17 cellular contexts compared by ENCODE assay signal in the genomic region with DNA sequence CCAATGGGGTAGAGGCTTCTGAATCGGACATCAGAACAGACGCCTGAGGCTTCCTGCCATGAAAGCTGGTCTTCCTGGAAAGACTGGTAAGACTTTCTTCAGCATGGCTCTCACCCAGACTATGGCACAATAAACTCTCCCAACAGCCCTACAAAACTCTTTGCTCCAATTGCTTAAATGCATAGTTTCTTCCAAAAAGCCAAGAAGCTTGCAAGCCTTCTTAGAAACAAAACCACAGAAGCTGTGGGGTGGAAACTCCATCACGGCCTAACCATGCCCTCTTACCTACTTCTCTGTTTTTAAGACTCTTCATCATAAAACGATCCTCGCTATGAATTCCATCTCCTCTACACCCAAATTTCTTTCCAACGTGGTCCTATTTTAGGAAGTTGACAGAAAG. TPM values are rescaled to one million over a fixed set of nuclear protein-coding genes. Genes with fewer than 3 reads are reported as not detected.
DNase-seq lines count a peak whose midpoint lies in the region; TF ChIP-seq lines count a peak whose summit lies in the region.
"Had no signal": no experiment of that assay in that cellular context is flagged by ENCODE, and none has a peak within 500 bp of the region (broad histone marks: within the 10 kb centered on the region; RNA-seq: fewer than 3 reads in every experiment).

No MANE protein-coding gene starts in this region.

- no peaks in the 10 kb centered on the region for H3K4me1 ChIP-seq in breast epithelium
- peaks cover 39 to 56% of the 10 kb centered on the region in 2 donors for H3K4me1 ChIP-seq in thyroid gland
- H3K4me1 ChIP-seq in SK-N-SH (ENCODE audit: control insufficient read depth in 1 of 2, insufficient read depth in 2 of 2, low read depth in 1 of 2, low read length in 1 of 2) = peaks cover 0 to 4% of the 10 kb centered on the region in 2 experiments; a peak in 2 of 4 replicates
- H3K4me1 ChIP-seq: gastrocnemius medialis had no signal

- DNase-seq in MCF 10A (ENCODE audit: unreplicated experiment) (no peak), breast epithelium (ENCODE audit: low spot score in 2 of 2) (no peak), OCI-M1 (lab: John Stamatoyannopoulos, UW) (peak; percentile 11), fibroblast of gingiva (ENCODE audit: low read depth) (peak; percentile 80), thyroid gland (no peak), SK-N-SH (no peak), NCI-H69 (lab: John Stamatoyannopoulos, UW) (no peak)
- DNase-seq in stimulated activated CD4-positive, alpha-beta T cell treated with anti-CD3 and anti-CD28 coated beads, Interleukin-4, amount 100 ng/mL, for 4 hours = no peak
- DNase-seq: activated CD4-positive, alpha-beta T cell treated with anti-CD3 and anti-CD28 coated beads for 4 hours; activated T-cell treated with anti-CD3 and anti-CD28 coated beads, Interleukin-2, amount 50 U/mL, for 48 hours; Calu3; gastrocnemius medialis; SHP77; T1000 had no signal

- BruUV-seq in MCF 10A (replicated peaks; lab: Mats Ljungman, UMichigan) = no TSS peak

- POLR2A ChIA-PET in MCF 10A (lab: Yijun Ruan, JAX) (interaction anchor here (0.8 to 1.7 kb wide), 5 partner anchors 10 to 31 kb away, joined by 3 to 7 read pairs (median 4); no protein-coding TSS in a partner anchor), SK-N-SH (lab: Yijun Ruan, JAX) (no interaction called here)

- H3K27me3 Mint-ChIP-seq in MCF 10A (ENCODE audit: insufficient read depth, unreplicated experiment) = no peaks in the 10 kb centered on the region

- H3K9me3 Mint-ChIP-seq in MCF 10A (ENCODE audit: unreplicated experiment) = no peaks in the 10 kb centered on the region

- H2AFZ ChIP-seq in SK-N-SH (ENCODE audit: low read depth) = no peak overlapping the region

- H3K27me3 ChIP-seq in breast epithelium (no peaks in the 10 kb centered on the region), thyroid gland (no peaks in the 10 kb centered on the region), SK-N-SH (ENCODE audit: insufficient read depth) (no peaks in the 10 kb centered on the region)
- H3K27me3 ChIP-seq: gastrocnemius medialis had no signal

- no peaks in the 10 kb centered on the region for H3F3A ChIP-seq in SK-N-SH (replicated peaks; ENCODE audit: insufficient read depth)

- H3K9me2 ChIP-seq in SK-N-SH = no peaks in the 10 kb centered on the region

- H3K4me1 Mint-ChIP-seq in MCF 10A (ENCODE audit: insufficient read depth, unreplicated experiment) = peaks cover 14% of the 10 kb centered on the region

- TF ChIP-seq EP300 in SK-N-SH (IDR thresholded peaks at IDR 0.05; ENCODE audit: borderline replicate concordance in 1 of 2, low read depth in 1 of 2, low read length in 1 of 2) = no peak

- H4K20me1 ChIP-seq in SK-N-SH (ENCODE audit: insufficient read depth) = no peaks in the 10 kb centered on the region

- H3K4me3 Mint-ChIP-seq in MCF 10A (ENCODE audit: unreplicated experiment) = no peak overlapping the region

- H3K79me2 ChIP-seq in SK-N-SH (ENCODE audit: insufficient read depth) = no peaks in the 10 kb centered on the region

- 74 to 80% methylated on average over 6 of the region's 6 CpGs for WGBS in thyroid gland, 2 donors
- WGBS in SK-N-SH (ENCODE audit: low lambda C conversion rate) = 76% methylated on average over 6 of the region's 6 CpGs

- peak overlapping the region; percentile 63 for H3K27ac Mint-ChIP-seq in MCF 10A (ENCODE audit: low read depth, unreplicated experiment)
- H3K27ac Mint-ChIP-seq: progenitor cell of endocrine pancreas had no signal

- no peak for TF ChIP-seq POLR2A in breast epithelium (IDR thresholded peaks at IDR 0.05)
- TF ChIP-seq POLR2A in thyroid gland (IDR thresholded peaks at IDR 0.05) = no peak

- CTCF ChIA-PET in MCF 10A (lab: Yijun Ruan, JAX) (interaction anchor here (0.6 to 2.0 kb wide), 7 partner anchors 9 to 151 kb away, joined by 3 to 10 read pairs (median 4); a partner anchor contains a TSS), SK-N-SH (lab: Yijun Ruan, JAX) (interaction anchor here (1.0 to 2.3 kb wide), 4 partner anchors 9 to 160 kb away, joined by 3 to 9 read pairs (median 6); no protein-coding TSS in a partner anchor)

- H3K9ac ChIP-seq in SK-N-SH = no peak overlapping the region

- intact Hi-C loops in MCF 10A (cut with micrococcal nuclease) = no loop called here
- intact Hi-C loops in breast epithelium (cut with DNase I; ENCODE audit: low total_unique reads) = no loop called here
- intact Hi-C loops in thyroid gland (cut with DNase I) = no loop called here

- H3K4me3 ChIP-seq in breast epithelium (no peak overlapping the region), thyroid gland (replicated peaks in 1 of 3) (no peak overlapping the region), SK-N-SH (ENCODE audit: low read depth in 2 of 2, low read length in 1 of 2) (no peak overlapping the region)
- H3K4me3 ChIP-seq: gastrocnemius medialis, GM12878 had no signal

- H3K36me3 Mint-ChIP-seq in MCF 10A (ENCODE audit: insufficient read depth, unreplicated experiment) = peaks cover 7% of the 10 kb centered on the region

- H3K36me3 ChIP-seq in breast epithelium = no peaks in the 10 kb centered on the region
- H3K36me3 ChIP-seq in thyroid gland = peaks cover 67 to 75% of the 10 kb centered on the region in 2 donors
- H3K36me3 ChIP-seq in SK-N-SH (replicated peaks in 1 of 2; ENCODE audit: control insufficient read depth in 1 of 2, insufficient read depth in 2 of 2, low read length in 1 of 2) = no peaks in the 10 kb centered on the region
- H3K36me3 ChIP-seq: gastrocnemius medialis had no signal

- TF ChIP-seq CTCF in MCF 10A (IDR thresholded peaks at IDR 0.05; ENCODE audit: unreplicated experiment) (no peak), breast epithelium (IDR thresholded peaks at IDR 0.05) (no peak), thyroid gland (IDR thresholded peaks at IDR 0.05) (no peak), SK-N-SH (IDR thresholded peaks at IDR 0.05) (no peak)

- H3K9me3 ChIP-seq in breast epithelium (no peaks in the 10 kb centered on the region), thyroid gland (no peaks in the 10 kb centered on the region), SK-N-SH (no peaks in the 10 kb centered on the region)
- H3K9me3 ChIP-seq: gastrocnemius medialis had no signal

- TF ChIP-seq RAD21 in SK-N-SH (IDR thresholded peaks at IDR 0.05; ENCODE audit: low read length) = no peak

- no peak overlapping the region for H3K4me2 ChIP-seq in SK-N-SH

- H3K27ac ChIP-seq in breast epithelium = peak overlapping the region in 1 of 2 donors; percentile 25
- peak overlapping the region; percentile 1 to 82 (median 53) for H3K27ac ChIP-seq in thyroid gland
- H3K27ac ChIP-seq in SK-N-SH (ENCODE audit: low read depth in 2 of 2, low read length in 1 of 2) = no peak overlapping the region
- H3K27ac ChIP-seq: gastrocnemius medialis had no signal

TF ChIP-seq in SK-N-SH, 30 proteins besides CTCF, POLR2A, EP300 and RAD21:
- TF ChIP-seq POLR2AphosphoS5 (IDR thresholded peaks at IDR 0.05; ENCODE audit: low read depth, low read length) = no peak
- TF ChIP-seq RCOR1 (IDR thresholded peaks at IDR 0.05; ENCODE audit: low read length) = no peak
- no peak for TF ChIP-seq MEF2A (IDR thresholded peaks at IDR 0.05; ENCODE audit: borderline replicate concordance, low read depth)
- TF ChIP-seq FOSL2 (IDR thresholded peaks at IDR 0.05; ENCODE audit: borderline replicate concordance, low read depth) = no peak
- TF ChIP-seq TAF1 (IDR thresholded peaks at IDR 0.05; ENCODE audit: borderline replicate concordance, low read depth, low read length) = no peak
- TF ChIP-seq, protein P1, sequence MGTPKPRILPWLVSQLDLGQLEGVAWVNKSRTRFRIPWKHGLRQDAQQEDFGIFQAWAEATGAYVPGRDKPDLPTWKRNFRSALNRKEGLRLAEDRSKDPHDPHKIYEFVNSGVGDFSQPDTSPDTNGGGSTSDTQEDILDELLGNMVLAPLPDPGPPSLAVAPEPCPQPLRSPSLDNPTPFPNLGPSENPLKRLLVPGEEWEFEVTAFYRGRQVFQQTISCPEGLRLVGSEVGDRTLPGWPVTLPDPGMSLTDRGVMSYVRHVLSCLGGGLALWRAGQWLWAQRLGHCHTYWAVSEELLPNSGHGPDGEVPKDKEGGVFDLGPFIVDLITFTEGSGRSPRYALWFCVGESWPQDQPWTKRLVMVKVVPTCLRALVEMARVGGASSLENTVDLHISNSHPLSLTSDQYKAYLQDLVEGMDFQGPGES (IDR thresholded peaks at IDR 0.05; ENCODE audit: low read depth, low read length) = no peak
TF ChIP-seq in SK-N-SH: peak in this region for 0.

RNA-seq across cellular contexts. Expression of a gene that starts 48.2 kb away (rescaled TPM):
- 2.4 TPM in 2 replicates for total RNA-seq in MCF 10A (2022)
- 1 to 10 TPM in 2 of 3 donors, under 1 TPM in 1; under 0.01 to 2.6 (median 1.0) TPM for total RNA-seq in breast epithelium
- 1,000 to 10,000 TPM; 1,318 to 2,156 (median 1,767) TPM for total RNA-seq in thyroid gland
- 0.08 and 0.23 TPM in 2 replicates for polyA plus RNA-seq in SK-N-SH (2012; rRNA removed)
- polyA plus RNA-seq in SK-N-SH (2012; cell fraction: cytosol; rRNA removed) = 0.04 and 0.08 TPM in 2 replicates
- polyA plus RNA-seq in SK-N-SH (2012; cell fraction: nucleus; rRNA removed) = 0.18 and 0.23 TPM in 2 replicates
- total RNA-seq: G401 had no signal

RNA-seq across cellular contexts. Expression of a gene that starts 56.8 kb away (rescaled TPM):
- total RNA-seq in MCF 10A (2022) = 9.6 and 13.2 TPM in 2 replicates
- 10 to 100 TPM in 2 of 3 donors, 1 to 10 TPM in 1; 4.3 to 61.2 (median 40.3) TPM for total RNA-seq in breast epithelium
- total RNA-seq in thyroid gland = 100 to 1,000 TPM in 3 of 4 donors, 10 to 100 TPM in 1; 63.7 to 136 (median 111) TPM
- 0.31 and 0.35 TPM in 2 replicates for polyA plus RNA-seq in SK-N-SH (2012; rRNA removed)
- 0.14 and 0.24 TPM in 2 replicates for polyA plus RNA-seq in SK-N-SH (2012; cell fraction: cytosol; rRNA removed)
- 0.31 and 0.43 TPM in 2 replicates for polyA plus RNA-seq in SK-N-SH (2012; cell fraction: nucleus; rRNA removed)
- total RNA-seq: G401 had no signal

Comparison
In these comparisons a context has a peak if more than half of its experiments do, and no peak if none do; other contexts are left out.
1. DNase-seq: peak in OCI-M1 (single experiment) and fibroblast of gingiva (single experiment); none in MCF 10A (single experiment), breast epithelium (0 of 2), thyroid gland (0 of 2), SK-N-SH (single experiment), NCI-H69 (single experiment) and stimulated activated CD4-positive, alpha-beta T cell treated with anti-CD3 and anti-CD28 coated beads, Interleukin-4, amount 100 ng/mL, for 4 hours (0 of 2).
2. H3K27ac ChIP-seq: peak in thyroid gland (3 of 3); none in SK-N-SH (0 of 2).
3. RNA of a gene that starts 48.2 kb away (total RNA-seq): 1,318 to 2,156 TPM in thyroid gland; 2.4 TPM in MCF 10A and under 0.01 to 2.6 TPM in breast epithelium; every median in the first group is over 100 times any median in the second.